11 cellular contexts compared by ENCODE assay signal in the genomic region with DNA sequence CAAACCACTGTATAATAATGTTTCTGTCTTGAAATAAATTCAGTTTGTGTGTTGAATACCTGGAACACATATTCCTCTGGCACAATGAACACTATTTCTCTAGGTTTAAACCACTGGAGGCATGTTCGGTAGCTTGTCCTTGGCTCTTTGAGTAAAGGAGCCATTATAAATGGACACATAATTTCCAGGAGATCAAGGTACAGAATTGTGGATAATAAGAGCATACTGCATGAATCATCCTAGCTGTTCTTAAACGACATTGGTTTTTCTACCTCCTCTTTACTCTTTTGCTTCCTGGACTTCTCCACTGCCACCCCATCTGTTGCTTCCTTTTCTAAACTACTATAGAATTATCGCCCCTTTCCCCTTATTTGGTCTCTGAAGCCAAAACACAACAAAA. TPM values are rescaled to one million over a fixed set of nuclear protein-coding genes. Genes with fewer than 3 reads are reported as not detected.
A peak's percentile ranks its signal among the peaks of the same experiment; 100 is the strongest.
DNase-seq lines count a peak whose midpoint lies in the region; ATAC-seq and TF ChIP-seq lines count a peak whose summit lies in the region.
"Had no signal": no experiment of that assay in that cellular context is flagged by ENCODE, and none has a peak within 500 bp of the region (broad histone marks: within the 10 kb centered on the region; RNA-seq: fewer than 3 reads in every experiment).

No MANE protein-coding gene starts in this region.

- peak overlapping the region; percentile 35 for H3K4me3 Mint-ChIP-seq in progenitor cell of endocrine pancreas (ENCODE audit: low read depth)
- H3K4me3 Mint-ChIP-seq in T-helper 2 cell treated with Interferon-gamma antibody and Interleukin-4, amounts not matched to agents 5 μg/mL and 100 μg/mL, for 36 hours: no peak overlapping the region
- no peak overlapping the region for H3K4me3 Mint-ChIP-seq in activated T-helper 1 cell treated with anti-CD3 and anti-CD28 coated beads, Interleukin-12 subunit alpha, Interleukin-12 subunit beta, Interleukin-2, Interleukin-4 antibody, amounts not matched to agents 30 ng/mL and 10 ng/mL and 1 ng/mL, durations not matched to agents 14 hours and 24 hours and 36 hours
- H3K4me3 Mint-ChIP-seq: activated B cell treated with CpG ODN at 0.5 μM for 24 hours had no signal

- H3K9me3 Mint-ChIP-seq in progenitor cell of endocrine pancreas (ENCODE audit: low read depth): no peaks in the 10 kb centered on the region
- no peaks in the 10 kb centered on the region for H3K9me3 Mint-ChIP-seq in T-helper 2 cell treated with Interferon-gamma antibody and Interleukin-4, amounts not matched to agents 5 μg/mL and 100 μg/mL, for 36 hours
- no peaks in the 10 kb centered on the region for H3K9me3 Mint-ChIP-seq in activated T-helper 1 cell treated with anti-CD3 and anti-CD28 coated beads, Interleukin-12 subunit alpha, Interleukin-12 subunit beta, Interleukin-2, Interleukin-4 antibody, amounts not matched to agents 30 ng/mL and 10 ng/mL and 1 ng/mL, durations not matched to agents 14 hours and 24 hours and 36 hours
- H3K9me3 Mint-ChIP-seq: activated B cell treated with CpG ODN at 0.5 μM for 24 hours had no signal

- TF ChIP-seq CTCF in NB4 (IDR thresholded peaks at IDR 0.05; ENCODE audit: low read depth, low read length): no peak
- no peak for TF ChIP-seq CTCF in esophagus muscularis mucosa (IDR thresholded peaks at IDR 0.05)
- TF ChIP-seq CTCF in progenitor cell of endocrine pancreas (IDR thresholded peaks at IDR 0.05; ENCODE audit: unreplicated experiment): no peak
- TF ChIP-seq CTCF in omental fat pad (IDR thresholded peaks at IDR 0.05): no peak

- peak; percentile 22 for DNase-seq in ELR (ENCODE audit: low read depth)
- no peak for DNase-seq in NB4 (ENCODE audit: low read depth)
- no peak for DNase-seq in esophagus muscularis mucosa (ENCODE audit: extremely low spot score)
- no peak for DNase-seq in progenitor cell of endocrine pancreas (ENCODE audit: low spot score, unreplicated experiment)
- no peak for DNase-seq in T-helper 2 cell treated with Interferon-gamma antibody and Interleukin-4, amounts not matched to agents 5 μg/mL and 100 μg/mL, for 36 hours (ENCODE audit: low spot score)
- no peak for DNase-seq in omental fat pad (ENCODE audit: low spot score)
- no peak for DNase-seq in activated gamma-delta T cell (lab: John Stamatoyannopoulos, UW)
- DNase-seq in activated T-helper 1 cell treated with anti-CD3 and anti-CD28 coated beads, Interleukin-12 subunit alpha, Interleukin-12 subunit beta, Interleukin-2, Interleukin-4 antibody, amounts not matched to agents 30 ng/mL and 10 ng/mL and 1 ng/mL, durations not matched to agents 14 hours and 24 hours and 36 hours (ENCODE audit: low spot score): no peak
- DNase-seq: activated B cell treated with CpG ODN at 0.5 μM for 24 hours, aorta, NCI-H510A treated with DMSO at 0.1 percent for 48 hours had no signal

- WGBS in esophagus muscularis mucosa: 64% methylated on average over 3 of the region's 3 CpGs

- no peaks in the 10 kb centered on the region for H3K27me3 Mint-ChIP-seq in progenitor cell of endocrine pancreas
- H3K27me3 Mint-ChIP-seq in T-helper 2 cell treated with Interferon-gamma antibody and Interleukin-4, amounts not matched to agents 5 μg/mL and 100 μg/mL, for 36 hours (ENCODE audit: low read depth): no peaks in the 10 kb centered on the region
- H3K27me3 Mint-ChIP-seq in activated T-helper 1 cell treated with anti-CD3 and anti-CD28 coated beads, Interleukin-12 subunit alpha, Interleukin-12 subunit beta, Interleukin-2, Interleukin-4 antibody, amounts not matched to agents 30 ng/mL and 10 ng/mL and 1 ng/mL, durations not matched to agents 14 hours and 24 hours and 36 hours (ENCODE audit: insufficient read depth): no peaks in the 10 kb centered on the region
- H3K27me3 Mint-ChIP-seq: activated B cell treated with CpG ODN at 0.5 μM for 24 hours had no signal

- H3K27ac Mint-ChIP-seq in progenitor cell of endocrine pancreas: no peak overlapping the region
- no peak overlapping the region for H3K27ac Mint-ChIP-seq in T-helper 2 cell treated with Interferon-gamma antibody and Interleukin-4, amounts not matched to agents 5 μg/mL and 100 μg/mL, for 36 hours
- no peak overlapping the region for H3K27ac Mint-ChIP-seq in activated T-helper 1 cell treated with anti-CD3 and anti-CD28 coated beads, Interleukin-12 subunit alpha, Interleukin-12 subunit beta, Interleukin-2, Interleukin-4 antibody, amounts not matched to agents 30 ng/mL and 10 ng/mL and 1 ng/mL, durations not matched to agents 14 hours and 24 hours and 36 hours
- H3K27ac Mint-ChIP-seq: activated B cell treated with CpG ODN at 0.5 μM for 24 hours had no signal

- no peaks in the 10 kb centered on the region for H3K9me3 ChIP-seq in esophagus muscularis mucosa

- H3K4me1 ChIP-seq in esophagus muscularis mucosa: peaks cover 5 to 16% (median 13%) of the 10 kb centered on the region in 4 donors

- no peaks in the 10 kb centered on the region for H3K36me3 ChIP-seq in esophagus muscularis mucosa

- peaks cover 12% of the 10 kb centered on the region for H3K4me1 Mint-ChIP-seq in progenitor cell of endocrine pancreas (ENCODE audit: low read depth)
- peaks cover 19% of the 10 kb centered on the region for H3K4me1 Mint-ChIP-seq in T-helper 2 cell treated with Interferon-gamma antibody and Interleukin-4, amounts not matched to agents 5 μg/mL and 100 μg/mL, for 36 hours (ENCODE audit: low read depth)
- H3K4me1 Mint-ChIP-seq in activated T-helper 1 cell treated with anti-CD3 and anti-CD28 coated beads, Interleukin-12 subunit alpha, Interleukin-12 subunit beta, Interleukin-2, Interleukin-4 antibody, amounts not matched to agents 30 ng/mL and 10 ng/mL and 1 ng/mL, durations not matched to agents 14 hours and 24 hours and 36 hours (ENCODE audit: low read depth): peaks cover 27% of the 10 kb centered on the region

- TF ChIP-seq POLR2A in NB4 (IDR thresholded peaks at IDR 0.05; ENCODE audit: extremely low read depth, insufficient read length): no peak
- no peak for TF ChIP-seq POLR2A in esophagus muscularis mucosa (IDR thresholded peaks at IDR 0.05; ENCODE audit: low read depth)

- no peak for TF ChIP-seq EP300 in esophagus muscularis mucosa (IDR thresholded peaks at IDR 0.05)

- no peak for ATAC-seq in omental fat pad (ENCODE audit: low FRiP score)

- H3K36me3 Mint-ChIP-seq in progenitor cell of endocrine pancreas (ENCODE audit: insufficient read depth): no peaks in the 10 kb centered on the region
- no peaks in the 10 kb centered on the region for H3K36me3 Mint-ChIP-seq in T-helper 2 cell treated with Interferon-gamma antibody and Interleukin-4, amounts not matched to agents 5 μg/mL and 100 μg/mL, for 36 hours (ENCODE audit: low read depth)
- no peaks in the 10 kb centered on the region for H3K36me3 Mint-ChIP-seq in activated T-helper 1 cell treated with anti-CD3 and anti-CD28 coated beads, Interleukin-12 subunit alpha, Interleukin-12 subunit beta, Interleukin-2, Interleukin-4 antibody, amounts not matched to agents 30 ng/mL and 10 ng/mL and 1 ng/mL, durations not matched to agents 14 hours and 24 hours and 36 hours (ENCODE audit: low read depth)

- H3K27me3 ChIP-seq in esophagus muscularis mucosa: no peaks in the 10 kb centered on the region

- H3K27ac ChIP-seq in esophagus muscularis mucosa (replicated peaks in 1 of 4): no peak overlapping the region

- H3K4me3 ChIP-seq in NB4 (ENCODE audit: low read depth, low read length): peak overlapping the region; percentile 96
- H3K4me3 ChIP-seq in esophagus muscularis mucosa: peak overlapping the region; percentile 58 to 72 (median 65)

- intact Hi-C loops in esophagus muscularis mucosa (cut with DNase I): no loop called here
- intact Hi-C loops in activated T-helper 1 cell treated with anti-CD3 and anti-CD28 coated beads, Interleukin-12 subunit alpha, Interleukin-12 subunit beta, Interleukin-2, Interleukin-4 antibody, amounts not matched to agents 30 ng/mL and 10 ng/mL and 1 ng/mL, durations not matched to agents 14 hours and 24 hours and 36 hours (cut with micrococcal nuclease): loop anchor here (2.0 kb wide), 2 partner anchors 354 to 592 kb away; a partner anchor contains a TSS

RNA-seq across cellular contexts. Expression of a gene that starts 1.2 kb away (rescaled TPM):
- 1 to 10 TPM in 2 of 4 donors, under 1 TPM in 1, not detected in 1; 0.83 to 4.2 (median 1.7) TPM for total RNA-seq in esophagus muscularis mucosa
- 22.5 and 26.9 TPM in 2 replicates for total RNA-seq in progenitor cell of endocrine pancreas
- 1 to 10 TPM in 2 of 4 donors, not detected in 2; 2.5 to 2.9 TPM for total RNA-seq in omental fat pad
- total RNA-seq in activated T-helper 1 cell treated with anti-CD3 and anti-CD28 coated beads, Interleukin-12 subunit alpha, Interleukin-12 subunit beta, Interleukin-2, Interleukin-4 antibody, amounts not matched to agents 30 ng/mL and 10 ng/mL and 1 ng/mL, durations not matched to agents 14 hours and 24 hours and 36 hours: 43.4 and 44.2 TPM in 2 replicates
